In genomic region chrX:153463031-153463430, GRCh38 we compare ENCODE assay signal across 23 cellular contexts. TPM values are rescaled to one million over a fixed set of nuclear protein-coding genes. Genes with fewer than 3 reads are reported as not detected.
DNase-seq lines count a peak whose midpoint lies in the region; ATAC-seq and TF ChIP-seq lines count a peak whose summit lies in the region.
"Had no signal": no experiment of that assay in that cellular context is flagged by ENCODE, and none has a peak within 500 bp of the region (broad histone marks: within the 10 kb centered on the region; RNA-seq: fewer than 3 reads in every experiment).

No MANE protein-coding gene starts in this region.

- no peak overlapping the region for H3K27ac Mint-ChIP-seq in MCF 10A (ENCODE audit: low read depth, unreplicated experiment)
- no peak overlapping the region for H3K27ac Mint-ChIP-seq in activated T-helper 2 cell treated with anti-CD3 and anti-CD28 coated beads, Interferon-gamma antibody, Interleukin-2, Interleukin-4, amounts not matched to agents 10 μg/mL and 5 μg/mL and 100 μg/mL, durations not matched to agents 14 hours and 24 hours and 36 hours

- peaks cover 32% of the 10 kb centered on the region for H3K4me1 ChIP-seq in mammary epithelial cell (ENCODE audit: insufficient read depth, low read length)

- DNase-seq in mammary epithelial cell (peak; percentile 56), MCF 10A (ENCODE audit: unreplicated experiment) (no peak), RWPE1 (ENCODE audit: low spot score) (peak; percentile 13), fibroblast of gingiva (ENCODE audit: low read depth) (peak; percentile 19)
- no peak for DNase-seq in activated T-helper 2 cell treated with anti-CD3 and anti-CD28 coated beads, Interferon-gamma antibody, Interleukin-2, Interleukin-4, amounts not matched to agents 10 μg/mL and 5 μg/mL and 100 μg/mL, durations not matched to agents 14 hours and 24 hours and 36 hours (ENCODE audit: low spot score)
- DNase-seq: C1 segment of cervical spinal cord; CD4-positive, alpha-beta memory T cell; COR-L47; IMR-90; KG1; NCI-H1092; NCI-H1417 treated with DMSO at 0.1 percent for 48 hours; NCI-H187; NCI-H2081 treated with DMSO at 0.1 percent for 48 hours; NCI-H2171; NCI-H526; NCI-H82; RPMI8226; SHP77 treated with DMSO at 0.1 percent for 48 hours had no signal

- no peak overlapping the region for H3K4me3 ChIP-seq in mammary epithelial cell (replicated peaks in 1 of 3; ENCODE audit: insufficient read depth in 1 of 3, low read depth in 2 of 3, low read length in 3 of 3)

- WGBS in mammary epithelial cell (ENCODE audit: low coverage, missing lambda C conversion rate) = 61% methylated on average over 6 of the region's 6 CpGs

- no TSS peak for BruUV-seq in mammary epithelial cell (replicated peaks; lab: Mats Ljungman, UMichigan)
- BruUV-seq in MCF 10A (replicated peaks; lab: Mats Ljungman, UMichigan) = no TSS peak

- ATAC-seq in GM21515 (IDR thresholded peaks at IDR 0.05; ENCODE audit: unreplicated experiment) (no peak), HG03432 (IDR thresholded peaks at IDR 0.05; ENCODE audit: unreplicated experiment) (no peak)
- ATAC-seq: HCT116 had no signal

- no peaks in the 10 kb centered on the region for H3K27me3 ChIP-seq in mammary epithelial cell (ENCODE audit: insufficient read depth, low read length)

- H3K9me3 ChIP-seq in mammary epithelial cell (replicated peaks; ENCODE audit: insufficient read depth, low read length) = no peaks in the 10 kb centered on the region

- H3K4me3 Mint-ChIP-seq in MCF 10A (ENCODE audit: unreplicated experiment) = no peak overlapping the region
- H3K4me3 Mint-ChIP-seq in activated T-helper 2 cell treated with anti-CD3 and anti-CD28 coated beads, Interferon-gamma antibody, Interleukin-2, Interleukin-4, amounts not matched to agents 10 μg/mL and 5 μg/mL and 100 μg/mL, durations not matched to agents 14 hours and 24 hours and 36 hours (ENCODE audit: low read depth) = no peak overlapping the region
- H3K4me3 Mint-ChIP-seq: CD4-positive, alpha-beta memory T cell had no signal

- dilution Hi-C loops in mammary epithelial cell (cut with HindIII; ENCODE audit: low sequenced_read_pairs) = no loop called here

- H3K9ac ChIP-seq in mammary epithelial cell (ENCODE audit: insufficient read depth, low read length) = no peak overlapping the region

- H3K9me3 Mint-ChIP-seq in MCF 10A (ENCODE audit: unreplicated experiment) = no peaks in the 10 kb centered on the region
- H3K9me3 Mint-ChIP-seq in activated T-helper 2 cell treated with anti-CD3 and anti-CD28 coated beads, Interferon-gamma antibody, Interleukin-2, Interleukin-4, amounts not matched to agents 10 μg/mL and 5 μg/mL and 100 μg/mL, durations not matched to agents 14 hours and 24 hours and 36 hours = no peaks in the 10 kb centered on the region
- H3K9me3 Mint-ChIP-seq: CD4-positive, alpha-beta memory T cell had no signal

- TF ChIP-seq CTCF in mammary epithelial cell (conservative IDR thresholded peaks at IDR 0.05 in 1 of 2, IDR thresholded peaks at IDR 0.05 in 1 of 2; ENCODE audit: extremely low read depth in 1 of 2, insufficient read depth in 1 of 2, low read depth in 1 of 2, low read length in 2 of 2) (no peak), MCF 10A (IDR thresholded peaks at IDR 0.05; ENCODE audit: unreplicated experiment) (no peak), RWPE1 (conservative IDR thresholded peaks at IDR 0.05; ENCODE audit: low read depth) (no peak)

- intact Hi-C loops in mammary epithelial cell (cut with micrococcal nuclease) = no loop called here
- intact Hi-C loops in MCF 10A (cut with micrococcal nuclease) = no loop called here
- intact Hi-C loops in activated T-helper 2 cell treated with anti-CD3 and anti-CD28 coated beads, Interferon-gamma antibody, Interleukin-2, Interleukin-4, amounts not matched to agents 10 μg/mL and 5 μg/mL and 100 μg/mL, durations not matched to agents 14 hours and 24 hours and 36 hours (cut with micrococcal nuclease) = no loop called here

- no peak overlapping the region for H3K27ac ChIP-seq in mammary epithelial cell (ENCODE audit: insufficient read depth, low read depth, low read length)
- H3K27ac ChIP-seq in RWPE1 = peak overlapping the region; percentile 79

- peaks cover 15% of the 10 kb centered on the region for H3K36me3 Mint-ChIP-seq in MCF 10A (ENCODE audit: insufficient read depth, unreplicated experiment)
- H3K36me3 Mint-ChIP-seq in activated T-helper 2 cell treated with anti-CD3 and anti-CD28 coated beads, Interferon-gamma antibody, Interleukin-2, Interleukin-4, amounts not matched to agents 10 μg/mL and 5 μg/mL and 100 μg/mL, durations not matched to agents 14 hours and 24 hours and 36 hours (ENCODE audit: low read depth) = peaks cover 31% of the 10 kb centered on the region

- peak overlapping the region; percentile 55 for H3K4me2 ChIP-seq in mammary epithelial cell (ENCODE audit: insufficient read depth, low read depth, low read length)

- no peaks in the 10 kb centered on the region for H3K27me3 Mint-ChIP-seq in MCF 10A (ENCODE audit: insufficient read depth, unreplicated experiment)
- no peaks in the 10 kb centered on the region for H3K27me3 Mint-ChIP-seq in activated T-helper 2 cell treated with anti-CD3 and anti-CD28 coated beads, Interferon-gamma antibody, Interleukin-2, Interleukin-4, amounts not matched to agents 10 μg/mL and 5 μg/mL and 100 μg/mL, durations not matched to agents 14 hours and 24 hours and 36 hours (ENCODE audit: low read depth)
- H3K27me3 Mint-ChIP-seq: CD4-positive, alpha-beta memory T cell had no signal

- CTCF ChIA-PET in mammary epithelial cell (lab: Charles Lee; ENCODE audit: low non-redundant PET) = no interaction called here
- CTCF ChIA-PET in MCF 10A (lab: Yijun Ruan, JAX) = no interaction called here
- CTCF ChIA-PET in RWPE1 (lab: Yijun Ruan, JAX) = interaction anchor here (1.2 kb wide), 1 partner anchor 44 kb away, joined by 3 read pairs; no protein-coding TSS in a partner anchor

- H3K36me3 ChIP-seq in mammary epithelial cell (ENCODE audit: insufficient read depth, low read length) = peaks cover 2% of the 10 kb centered on the region

- H3K4me1 Mint-ChIP-seq in MCF 10A (ENCODE audit: insufficient read depth, unreplicated experiment) = no peaks in the 10 kb centered on the region
- no peaks in the 10 kb centered on the region for H3K4me1 Mint-ChIP-seq in activated T-helper 2 cell treated with anti-CD3 and anti-CD28 coated beads, Interferon-gamma antibody, Interleukin-2, Interleukin-4, amounts not matched to agents 10 μg/mL and 5 μg/mL and 100 μg/mL, durations not matched to agents 14 hours and 24 hours and 36 hours (ENCODE audit: low read depth)

- H3K79me2 ChIP-seq in mammary epithelial cell (ENCODE audit: insufficient read depth, low read length) = peaks cover 8% of the 10 kb centered on the region

- no peaks in the 10 kb centered on the region for H4K20me1 ChIP-seq in mammary epithelial cell (ENCODE audit: insufficient read depth, low read length)

- POLR2A ChIA-PET in MCF 10A (lab: Yijun Ruan, JAX) (interaction anchor here (0.6 kb wide), 1 partner anchor 204 kb away, joined by 3 read pairs; no protein-coding TSS in a partner anchor), RWPE1 (lab: Yijun Ruan, JAX; ENCODE audit: low non-redundant PET) (no interaction called here)

- in situ Hi-C loops in mammary epithelial cell (cut with MboI; ENCODE audit: low sequenced_read_pairs in 2 of 2) = no loop called here

- H2AFZ ChIP-seq in mammary epithelial cell (ENCODE audit: low read depth, low read length) = no peak overlapping the region

RNA-seq across cellular contexts. Expression of gene HAUS7, which starts 7.3 kb away (rescaled TPM):
- total RNA-seq in mammary epithelial cell (10 to 100 TPM in 1 of 2 donors, 1 to 10 TPM in 1; 8.3 to 26.4 TPM), MCF 10A (2022) (13.0 and 19.4 TPM in 2 replicates)
- 25.7 TPM for polyA plus RNA-seq in mammary epithelial cell
- polyA minus RNA-seq in mammary epithelial cell = 38.4 TPM
- total RNA-seq in activated T-helper 2 cell treated with anti-CD3 and anti-CD28 coated beads, Interferon-gamma antibody, Interleukin-2, Interleukin-4, amounts not matched to agents 10 μg/mL and 5 μg/mL and 100 μg/mL, durations not matched to agents 14 hours and 24 hours and 36 hours = 58.2 and 62.0 TPM in 2 replicates

RNA-seq across cellular contexts. Expression of gene TREX2, which starts 17.2 kb away (rescaled TPM):
- total RNA-seq in mammary epithelial cell (1 to 10 TPM; 2.5 to 7.8 TPM), MCF 10A (2022) (0.49 and 0.75 TPM in 2 replicates)
- 1.0 TPM for polyA plus RNA-seq in mammary epithelial cell
- not detected for polyA minus RNA-seq in mammary epithelial cell
- total RNA-seq in activated T-helper 2 cell treated with anti-CD3 and anti-CD28 coated beads, Interferon-gamma antibody, Interleukin-2, Interleukin-4, amounts not matched to agents 10 μg/mL and 5 μg/mL and 100 μg/mL, durations not matched to agents 14 hours and 24 hours and 36 hours = 0.94 and 1.1 TPM in 2 replicates

RNA-seq across cellular contexts. Expression of gene BGN, which starts 31.7 kb away (rescaled TPM):
- total RNA-seq in mammary epithelial cell (10 to 100 TPM in 1 of 2 donors, 1 to 10 TPM in 1; 2.6 to 13.5 TPM), MCF 10A (2022) (1.3 and 1.4 TPM in 2 replicates)
- polyA plus RNA-seq in mammary epithelial cell = 0.48 TPM
- polyA minus RNA-seq in mammary epithelial cell = not detected
- total RNA-seq in activated T-helper 2 cell treated with anti-CD3 and anti-CD28 coated beads, Interferon-gamma antibody, Interleukin-2, Interleukin-4, amounts not matched to agents 10 μg/mL and 5 μg/mL and 100 μg/mL, durations not matched to agents 14 hours and 24 hours and 36 hours = not detected in 2 replicates
- total RNA-seq: CD4-positive, alpha-beta memory T cell; H4 had no signal
- polyA plus RNA-seq: CD4-positive, alpha-beta memory T cell had no signal

RNA-seq across cellular contexts. Expression of gene ZFP92, which starts 51.8 kb away (rescaled TPM):
- total RNA-seq in mammary epithelial cell (1 to 10 TPM; 2.7 to 4.3 TPM), MCF 10A (2022) (not detected in 2 replicates)
- 0.43 TPM for polyA plus RNA-seq in mammary epithelial cell
- polyA minus RNA-seq in mammary epithelial cell = not detected
- total RNA-seq in activated T-helper 2 cell treated with anti-CD3 and anti-CD28 coated beads, Interferon-gamma antibody, Interleukin-2, Interleukin-4, amounts not matched to agents 10 μg/mL and 5 μg/mL and 100 μg/mL, durations not matched to agents 14 hours and 24 hours and 36 hours = 1.8 and 2.1 TPM in 2 replicates
- total RNA-seq: H4 had no signal

RNA-seq across cellular contexts. Expression of gene ATP2B3, which starts 54.4 kb away (rescaled TPM):
- not detected for total RNA-seq in mammary epithelial cell
- not detected for polyA plus RNA-seq in mammary epithelial cell
- polyA minus RNA-seq in mammary epithelial cell = not detected
- total RNA-seq in MCF 10A (2022) = not detected in 2 replicates
- total RNA-seq in activated T-helper 2 cell treated with anti-CD3 and anti-CD28 coated beads, Interferon-gamma antibody, Interleukin-2, Interleukin-4, amounts not matched to agents 10 μg/mL and 5 μg/mL and 100 μg/mL, durations not matched to agents 14 hours and 24 hours and 36 hours = not detected in 2 replicates
- total RNA-seq: CD4-positive, alpha-beta memory T cell; H4 had no signal

Comparison
In these comparisons a context has a peak if more than half of its experiments do, and no peak if none do; other contexts are left out.
1. DNase-seq: peak in mammary epithelial cell (single experiment), RWPE1 (single experiment) and fibroblast of gingiva (single experiment); none in MCF 10A (single experiment) and activated T-helper 2 cell treated with anti-CD3 and anti-CD28 coated beads, Interferon-gamma antibody, Interleukin-2, Interleukin-4, amounts not matched to agents 10 μg/mL and 5 μg/mL and 100 μg/mL, durations not matched to agents 14 hours and 24 hours and 36 hours (single experiment).